ENCODE assay signal across 14 cellular contexts in the genomic region with DNA sequence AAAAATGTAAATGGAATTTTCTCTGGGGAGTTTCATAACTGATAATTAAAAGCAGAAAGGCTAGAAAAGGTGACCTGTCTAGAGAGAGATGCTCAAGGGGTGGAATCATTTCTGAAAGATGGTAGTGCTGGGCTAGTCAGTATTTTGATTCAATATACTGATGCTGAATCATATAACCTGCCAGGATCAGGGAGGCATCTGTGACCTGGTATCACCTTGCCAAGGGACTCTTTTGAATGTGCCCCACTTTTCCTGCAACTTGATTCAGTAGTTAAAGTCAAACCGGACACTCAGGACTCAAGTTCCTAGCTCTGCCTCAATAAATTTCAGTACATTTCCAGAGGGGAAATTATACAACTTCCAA. TPM values are rescaled to one million over a fixed set of nuclear protein-coding genes. Genes with fewer than 3 reads are reported as not detected.
A peak's percentile ranks its signal among the peaks of the same experiment; 100 is the strongest.
DNase-seq lines count a peak whose midpoint lies in the region; ATAC-seq and TF ChIP-seq lines count a peak whose summit lies in the region.
"Had no signal": no experiment of that assay in that cellular context is flagged by ENCODE, and none has a peak within 500 bp of the region (broad histone marks: within the 10 kb centered on the region; RNA-seq: fewer than 3 reads in every experiment).

No MANE protein-coding gene starts in this region.

- peak overlapping the region; percentile 98 for H3K27ac Mint-ChIP-seq in activated T-cell treated with anti-CD3 and anti-CD28 coated beads, Interleukin-2, amount 50 U/mL, for 24 hours
- peak overlapping the region; percentile 30 for H3K27ac Mint-ChIP-seq in activated naive CD8-positive, alpha-beta T cell treated with anti-CD3 and anti-CD28 coated beads, Interleukin-2, amount 10 ng/mL, durations not matched to agents 7 days and 5 days
- peak overlapping the region; percentile 84 for H3K27ac Mint-ChIP-seq in stimulated activated naive B cell treated with anti-CD40 and anti-IgM and Interleukin-4, amounts not matched to agents 10 μg/mL and 1 μg/mL and 100 μg/mL, for 72 hours

- H3K27me3 Mint-ChIP-seq in activated T-cell treated with anti-CD3 and anti-CD28 coated beads, Interleukin-2, amount 50 U/mL, for 24 hours: no peaks in the 10 kb centered on the region
- no peaks in the 10 kb centered on the region for H3K27me3 Mint-ChIP-seq in activated naive CD8-positive, alpha-beta T cell treated with anti-CD3 and anti-CD28 coated beads, Interleukin-2, amount 10 ng/mL, durations not matched to agents 7 days and 5 days
- no peaks in the 10 kb centered on the region for H3K27me3 Mint-ChIP-seq in stimulated activated naive B cell treated with anti-CD40 and anti-IgM and Interleukin-4, amounts not matched to agents 10 μg/mL and 1 μg/mL and 100 μg/mL, for 72 hours

- peak overlapping the region; percentile 98 for H3K4me2 ChIP-seq in Loucy (ENCODE audit: low read depth, low read length, poor library complexity, severe bottlenecking)
- H3K4me2 ChIP-seq: SK-N-SH had no signal

- ATAC-seq in activated naive CD8-positive, alpha-beta T cell treated with anti-CD3 and anti-CD28 coated beads, Interleukin-2, amount 10 ng/mL, durations not matched to agents 7 days and 5 days (ENCODE audit: low read depth): no peak
- peak; percentile 38 to 46 for ATAC-seq in stimulated activated naive B cell treated with anti-CD40 and anti-IgM and Interleukin-4, amounts not matched to agents 10 μg/mL and 1 μg/mL and 100 μg/mL, for 72 hours (replicated peaks)
- no peak for ATAC-seq in GM18520 (IDR thresholded peaks at IDR 0.05; ENCODE audit: unreplicated experiment)

- H3K27me3 ChIP-seq in Loucy (ENCODE audit: insufficient read depth, low read length, poor library complexity, severe bottlenecking): no peaks in the 10 kb centered on the region
- H3K27me3 ChIP-seq: testis had no signal

- no peak for DNase-seq in activated T-cell treated with anti-CD3 and anti-CD28 coated beads, Interleukin-2, amount 50 U/mL, for 24 hours
- DNase-seq in activated T-cell treated with anti-CD3 and anti-CD28 coated beads for 4 hours (no peak), NOMO-1 treated with DMSO at 0.1 percent for 48 hours (lab: John Stamatoyannopoulos, UW; ENCODE audit: unreplicated experiment) (no peak), DMS79 treated with DMSO at 0.1 percent for 48 hours (lab: John Stamatoyannopoulos, UW) (no peak)
- no peak for DNase-seq in activated naive CD8-positive, alpha-beta T cell treated with anti-CD3 and anti-CD28 coated beads, Interleukin-2, amount 10 ng/mL, durations not matched to agents 7 days and 5 days
- DNase-seq in stimulated activated naive B cell treated with anti-CD40 and anti-IgM and Interleukin-4, amounts not matched to agents 10 μg/mL and 1 μg/mL and 100 μg/mL, for 72 hours: no peak
- DNase-seq: DMS 273 treated with DMSO at 0.1 percent for 48 hours, islet precursor cell, NCI-H1105 treated with DMSO at 0.1 percent for 48 hours, posterior cingulate gyrus, SK-N-SH, testis had no signal

- peaks cover 75% of the 10 kb centered on the region for H3K36me3 Mint-ChIP-seq in activated T-cell treated with anti-CD3 and anti-CD28 coated beads, Interleukin-2, amount 50 U/mL, for 24 hours (ENCODE audit: low read depth)
- H3K36me3 Mint-ChIP-seq in activated naive CD8-positive, alpha-beta T cell treated with anti-CD3 and anti-CD28 coated beads, Interleukin-2, amount 10 ng/mL, durations not matched to agents 7 days and 5 days: peaks cover 49% of the 10 kb centered on the region
- H3K36me3 Mint-ChIP-seq in stimulated activated naive B cell treated with anti-CD40 and anti-IgM and Interleukin-4, amounts not matched to agents 10 μg/mL and 1 μg/mL and 100 μg/mL, for 72 hours: peaks cover 60 to 67% of the 10 kb centered on the region in 2 donors

- no peaks in the 10 kb centered on the region for H3K9me2 ChIP-seq in Loucy (replicated peaks; ENCODE audit: low read depth, low read length)
- H3K9me2 ChIP-seq: SK-N-SH had no signal

- peaks cover 35% of the 10 kb centered on the region; the same call in 1 of the 2 replicates for H3K36me3 ChIP-seq in Loucy (ENCODE audit: insufficient read depth, low read length)

- H3K4me1 ChIP-seq in Loucy (ENCODE audit: insufficient read depth, low read length, poor library complexity, severe bottlenecking): peaks cover 74% of the 10 kb centered on the region

- no peak overlapping the region for H3K4me3 ChIP-seq in Loucy (ENCODE audit: low read length, poor library complexity, severe bottlenecking)
- H3K4me3 ChIP-seq: testis had no signal

- H3K9ac ChIP-seq in Loucy (ENCODE audit: low read depth, low read length, poor library complexity, severe bottlenecking): no peak overlapping the region
- H3K9ac ChIP-seq: SK-N-SH had no signal

- peaks cover 88% of the 10 kb centered on the region for H3K4me1 Mint-ChIP-seq in activated T-cell treated with anti-CD3 and anti-CD28 coated beads, Interleukin-2, amount 50 U/mL, for 24 hours (ENCODE audit: low read depth)
- H3K4me1 Mint-ChIP-seq in activated naive CD8-positive, alpha-beta T cell treated with anti-CD3 and anti-CD28 coated beads, Interleukin-2, amount 10 ng/mL, durations not matched to agents 7 days and 5 days: peaks cover 69% of the 10 kb centered on the region
- peaks cover 62 to 89% of the 10 kb centered on the region in 2 donors for H3K4me1 Mint-ChIP-seq in stimulated activated naive B cell treated with anti-CD40 and anti-IgM and Interleukin-4, amounts not matched to agents 10 μg/mL and 1 μg/mL and 100 μg/mL, for 72 hours

- H2AFZ ChIP-seq in Loucy (ENCODE audit: low read length): no peak overlapping the region

- no peak for TF ChIP-seq CTCF in Loucy (conservative IDR thresholded peaks at IDR 0.05; ENCODE audit: low read length)

- peaks cover 16% of the 10 kb centered on the region; the same call in 1 of the 2 replicates for H3F3A ChIP-seq in Loucy (ENCODE audit: low read depth)

- peak overlapping the region; percentile 97 for H3K4me3 Mint-ChIP-seq in activated T-cell treated with anti-CD3 and anti-CD28 coated beads, Interleukin-2, amount 50 U/mL, for 24 hours
- H3K4me3 Mint-ChIP-seq in activated naive CD8-positive, alpha-beta T cell treated with anti-CD3 and anti-CD28 coated beads, Interleukin-2, amount 10 ng/mL, durations not matched to agents 7 days and 5 days: peak overlapping the region; percentile 60
- H3K4me3 Mint-ChIP-seq in stimulated activated naive B cell treated with anti-CD40 and anti-IgM and Interleukin-4, amounts not matched to agents 10 μg/mL and 1 μg/mL and 100 μg/mL, for 72 hours: peak overlapping the region; percentile 58 to 76

- H3K9me3 Mint-ChIP-seq in activated T-cell treated with anti-CD3 and anti-CD28 coated beads, Interleukin-2, amount 50 U/mL, for 24 hours: no peaks in the 10 kb centered on the region
- H3K9me3 Mint-ChIP-seq in activated naive CD8-positive, alpha-beta T cell treated with anti-CD3 and anti-CD28 coated beads, Interleukin-2, amount 10 ng/mL, durations not matched to agents 7 days and 5 days: no peaks in the 10 kb centered on the region
- H3K9me3 Mint-ChIP-seq in stimulated activated naive B cell treated with anti-CD40 and anti-IgM and Interleukin-4, amounts not matched to agents 10 μg/mL and 1 μg/mL and 100 μg/mL, for 72 hours: no peaks in the 10 kb centered on the region

- peaks cover 86% of the 10 kb centered on the region for H4K20me1 ChIP-seq in Loucy (ENCODE audit: insufficient read depth, low read length, poor library complexity, severe bottlenecking)

- POLR2A ChIA-PET in activated naive CD8-positive, alpha-beta T cell treated with anti-CD3 and anti-CD28 coated beads, Interleukin-2, amount 10 ng/mL, durations not matched to agents 7 days and 5 days (lab: Charles Lee): interaction anchor here (0.7 to 9.1 kb wide), 2 partner anchors 15 to 125 kb away, joined by 3 to 134 read pairs; partner anchors contain the start of gene LCP1

- H3K9me3 ChIP-seq in Loucy (ENCODE audit: insufficient read depth, low read depth, low read length): no peaks in the 10 kb centered on the region
- H3K9me3 ChIP-seq: SK-N-SH, testis had no signal

- peaks cover 99% of the 10 kb centered on the region for H3K79me2 ChIP-seq in Loucy (ENCODE audit: insufficient read depth, low read length)

RNA-seq across cellular contexts. Expression of gene LCP1, which starts 15.8 kb away (rescaled TPM):
- 1,000 to 10,000 TPM in 1 of 2 experiments, 100 to 1,000 TPM in 1; 965 to 1,009 TPM for total RNA-seq in activated naive CD8-positive, alpha-beta T cell treated with anti-CD3 and anti-CD28 coated beads, Interleukin-2, amount 10 ng/mL, durations not matched to agents 7 days and 5 days

RNA-seq across cellular contexts. Expression of gene LRRC63, which starts 45.5 kb away (rescaled TPM):
- 1 to 10 TPM; 1.5 to 1.6 TPM for total RNA-seq in activated naive CD8-positive, alpha-beta T cell treated with anti-CD3 and anti-CD28 coated beads, Interleukin-2, amount 10 ng/mL, durations not matched to agents 7 days and 5 days

Comparison
In these comparisons a context has a peak if more than half of its experiments do, and no peak if none do; other contexts are left out.
1. H3K27ac Mint-ChIP-seq: peak in every context shown above with its lines; median percentile 98 in activated T-cell treated with anti-CD3 and anti-CD28 coated beads, Interleukin-2, amount 50 U/mL, for 24 hours; 84 in stimulated activated naive B cell treated with anti-CD40 and anti-IgM and Interleukin-4, amounts not matched to agents 10 μg/mL and 1 μg/mL and 100 μg/mL, for 72 hours; 30 in activated naive CD8-positive, alpha-beta T cell treated with anti-CD3 and anti-CD28 coated beads, Interleukin-2, amount 10 ng/mL, durations not matched to agents 7 days and 5 days.
2. ATAC-seq: peak in stimulated activated naive B cell treated with anti-CD40 and anti-IgM and Interleukin-4, amounts not matched to agents 10 μg/mL and 1 μg/mL and 100 μg/mL, for 72 hours (2 of 2); none in activated naive CD8-positive, alpha-beta T cell treated with anti-CD3 and anti-CD28 coated beads, Interleukin-2, amount 10 ng/mL, durations not matched to agents 7 days and 5 days (single experiment) and GM18520 (single experiment).
3. Peak in every context shown above with its lines, with median percentiles within 50 percentile points of each other: H3K4me3 Mint-ChIP-seq.